ENCODE assay signal across 1 cellular context in the genomic region with DNA sequence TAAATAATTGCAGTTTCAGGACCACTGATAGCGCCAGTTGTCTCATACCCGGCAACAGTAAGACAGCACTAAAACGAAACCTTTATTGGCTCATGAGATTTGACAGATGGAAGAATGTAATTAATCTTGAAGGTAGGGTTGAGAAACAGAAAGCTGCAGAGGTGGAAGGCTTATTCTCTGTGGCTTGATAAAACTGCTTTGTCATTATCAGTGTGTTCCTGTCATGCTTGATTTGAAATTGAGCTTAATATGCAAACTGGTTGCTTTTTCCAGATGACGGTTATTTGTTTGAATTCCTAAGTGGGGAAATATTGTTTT.
A peak's percentile ranks its signal among the peaks of the same experiment; 100 is the strongest.
TF ChIP-seq lines count a peak whose summit lies in the region.

No MANE protein-coding gene starts in this region.

TF ChIP-seq in K562, 482 proteins besides CTCF, POLR2A, EP300 and RAD21 (continues in another document):
- TF ChIP-seq TFAM (CRISPR knock-in tag; conservative IDR thresholded peaks at IDR 0.05) (no peak), EZH2 (IDR thresholded peaks at IDR 0.05; ENCODE audit: borderline replicate concordance, low read depth, low read length) (no peak), CSDE1 (IDR thresholded peaks at IDR 0.05) (no peak), ZNF140 (CRISPR knock-in tag; IDR thresholded peaks at IDR 0.05) (no peak), LARP7 (IDR thresholded peaks at IDR 0.05) (no peak), NFE2L1 (tag; IDR thresholded peaks at IDR 0.05; ENCODE audit: borderline replicate concordance, low read depth) (peak; percentile 66; the same call in 1 of the 2 replicates), SIN3A (IDR thresholded peaks at IDR 0.05; ENCODE audit: borderline replicate concordance in 2 of 2, control insufficient read depth in 1 of 2, low read depth in 2 of 2, low read length in 2 of 2) (0 out of 4 replicates have a peak, but pooled peaks of 1 of the 2 experiments have one; percentile 90), EHMT2 (IDR thresholded peaks at IDR 0.05) (peak; percentile 70; the same call in 1 of the 2 replicates), KLF6 (CRISPR knock-in tag; IDR thresholded peaks at IDR 0.05; ENCODE audit: borderline replicate concordance) (no peak), DIDO1 (tag; IDR thresholded peaks at IDR 0.05; ENCODE audit: low read depth) (no peak), ZNF75A (CRISPR knock-in tag; IDR thresholded peaks at IDR 0.05) (no peak), NFE2 (IDR thresholded peaks at IDR 0.05; ENCODE audit: low read depth) (peak; percentile 93), NR2C2 (CRISPR knock-in tag; IDR thresholded peaks at IDR 0.05) (no peak), NR2C2 (tag; IDR thresholded peaks at IDR 0.05) (no peak), MAFK (IDR thresholded peaks at IDR 0.05; ENCODE audit: low read length) (peak; percentile 71), CEBPB (tag; IDR thresholded peaks at IDR 0.05) (peak; percentile 63), SOX6 (IDR thresholded peaks at IDR 0.05) (no peak), SMARCA4 (IDR thresholded peaks at IDR 0.05) (0 out of 2 replicates have a peak, but pooled peaks have one; percentile 34), CCAR2 (IDR thresholded peaks at IDR 0.05; ENCODE audit: low read depth, low read length) (no peak), ZNF274 (IDR thresholded peaks at IDR 0.05; ENCODE audit: borderline replicate concordance, low read depth, low read length) (no peak), CREM (IDR thresholded peaks at IDR 0.05; ENCODE audit: low read depth) (0 out of 2 replicates have a peak, but pooled peaks have one; percentile 3), ZNF316 (IDR thresholded peaks at IDR 0.05) (peak; percentile 96), NFYB (IDR thresholded peaks at IDR 0.05; ENCODE audit: extremely low read depth, insufficient read length) (no peak), MAFF (IDR thresholded peaks at IDR 0.05; ENCODE audit: low read length) (peak; percentile 80), C11orf30 (IDR thresholded peaks at IDR 0.05; ENCODE audit: low read depth) (peak; percentile 89)
- TF ChIP-seq, protein P1, sequence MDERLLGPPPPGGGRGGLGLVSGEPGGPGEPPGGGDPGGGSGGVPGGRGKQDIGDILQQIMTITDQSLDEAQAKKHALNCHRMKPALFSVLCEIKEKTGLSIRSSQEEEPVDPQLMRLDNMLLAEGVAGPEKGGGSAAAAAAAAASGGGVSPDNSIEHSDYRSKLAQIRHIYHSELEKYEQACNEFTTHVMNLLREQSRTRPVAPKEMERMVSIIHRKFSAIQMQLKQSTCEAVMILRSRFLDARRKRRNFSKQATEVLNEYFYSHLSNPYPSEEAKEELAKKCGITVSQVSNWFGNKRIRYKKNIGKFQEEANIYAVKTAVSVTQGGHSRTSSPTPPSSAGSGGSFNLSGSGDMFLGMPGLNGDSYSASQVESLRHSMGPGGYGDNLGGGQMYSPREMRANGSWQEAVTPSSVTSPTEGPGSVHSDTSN (CRISPR knock-in tag; IDR thresholded peaks at IDR 0.05; ENCODE audit: low read depth) = no peak
- TF ChIP-seq, protein P1 (tag; conservative IDR thresholded peaks at IDR 0.05; ENCODE audit: low read depth) = peak; percentile 95
- TF ChIP-seq, protein P2, sequence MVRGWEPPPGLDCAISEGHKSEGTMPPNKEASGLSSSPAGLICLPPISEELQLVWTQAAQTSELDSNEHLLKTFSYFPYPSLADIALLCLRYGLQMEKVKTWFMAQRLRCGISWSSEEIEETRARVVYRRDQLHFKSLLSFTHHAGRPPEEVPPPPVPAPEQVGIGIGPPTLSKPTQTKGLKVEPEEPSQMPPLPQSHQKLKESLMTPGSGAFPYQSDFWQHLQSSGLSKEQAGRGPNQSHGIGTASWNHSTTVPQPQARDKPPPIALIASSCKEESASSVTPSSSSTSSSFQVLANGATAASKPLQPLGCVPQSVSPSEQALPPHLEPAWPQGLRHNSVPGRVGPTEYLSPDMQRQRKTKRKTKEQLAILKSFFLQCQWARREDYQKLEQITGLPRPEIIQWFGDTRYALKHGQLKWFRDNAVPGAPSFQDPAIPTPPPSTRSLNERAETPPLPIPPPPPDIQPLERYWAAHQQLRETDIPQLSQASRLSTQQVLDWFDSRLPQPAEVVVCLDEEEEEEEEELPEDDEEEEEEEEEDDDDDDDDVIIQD (CRISPR knock-in tag; IDR thresholded peaks at IDR 0.05) = no peak
- TF ChIP-seq, protein P3, sequence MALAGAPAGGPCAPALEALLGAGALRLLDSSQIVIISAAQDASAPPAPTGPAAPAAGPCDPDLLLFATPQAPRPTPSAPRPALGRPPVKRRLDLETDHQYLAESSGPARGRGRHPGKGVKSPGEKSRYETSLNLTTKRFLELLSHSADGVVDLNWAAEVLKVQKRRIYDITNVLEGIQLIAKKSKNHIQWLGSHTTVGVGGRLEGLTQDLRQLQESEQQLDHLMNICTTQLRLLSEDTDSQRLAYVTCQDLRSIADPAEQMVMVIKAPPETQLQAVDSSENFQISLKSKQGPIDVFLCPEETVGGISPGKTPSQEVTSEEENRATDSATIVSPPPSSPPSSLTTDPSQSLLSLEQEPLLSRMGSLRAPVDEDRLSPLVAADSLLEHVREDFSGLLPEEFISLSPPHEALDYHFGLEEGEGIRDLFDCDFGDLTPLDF (CRISPR knock-in tag; IDR thresholded peaks at IDR 0.05) = no peak
- TF ChIP-seq, protein P4, sequence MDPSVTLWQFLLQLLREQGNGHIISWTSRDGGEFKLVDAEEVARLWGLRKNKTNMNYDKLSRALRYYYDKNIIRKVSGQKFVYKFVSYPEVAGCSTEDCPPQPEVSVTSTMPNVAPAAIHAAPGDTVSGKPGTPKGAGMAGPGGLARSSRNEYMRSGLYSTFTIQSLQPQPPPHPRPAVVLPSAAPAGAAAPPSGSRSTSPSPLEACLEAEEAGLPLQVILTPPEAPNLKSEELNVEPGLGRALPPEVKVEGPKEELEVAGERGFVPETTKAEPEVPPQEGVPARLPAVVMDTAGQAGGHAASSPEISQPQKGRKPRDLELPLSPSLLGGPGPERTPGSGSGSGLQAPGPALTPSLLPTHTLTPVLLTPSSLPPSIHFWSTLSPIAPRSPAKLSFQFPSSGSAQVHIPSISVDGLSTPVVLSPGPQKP (CRISPR knock-in tag; IDR thresholded peaks at IDR 0.05) = no peak
- TF ChIP-seq, protein P5, sequence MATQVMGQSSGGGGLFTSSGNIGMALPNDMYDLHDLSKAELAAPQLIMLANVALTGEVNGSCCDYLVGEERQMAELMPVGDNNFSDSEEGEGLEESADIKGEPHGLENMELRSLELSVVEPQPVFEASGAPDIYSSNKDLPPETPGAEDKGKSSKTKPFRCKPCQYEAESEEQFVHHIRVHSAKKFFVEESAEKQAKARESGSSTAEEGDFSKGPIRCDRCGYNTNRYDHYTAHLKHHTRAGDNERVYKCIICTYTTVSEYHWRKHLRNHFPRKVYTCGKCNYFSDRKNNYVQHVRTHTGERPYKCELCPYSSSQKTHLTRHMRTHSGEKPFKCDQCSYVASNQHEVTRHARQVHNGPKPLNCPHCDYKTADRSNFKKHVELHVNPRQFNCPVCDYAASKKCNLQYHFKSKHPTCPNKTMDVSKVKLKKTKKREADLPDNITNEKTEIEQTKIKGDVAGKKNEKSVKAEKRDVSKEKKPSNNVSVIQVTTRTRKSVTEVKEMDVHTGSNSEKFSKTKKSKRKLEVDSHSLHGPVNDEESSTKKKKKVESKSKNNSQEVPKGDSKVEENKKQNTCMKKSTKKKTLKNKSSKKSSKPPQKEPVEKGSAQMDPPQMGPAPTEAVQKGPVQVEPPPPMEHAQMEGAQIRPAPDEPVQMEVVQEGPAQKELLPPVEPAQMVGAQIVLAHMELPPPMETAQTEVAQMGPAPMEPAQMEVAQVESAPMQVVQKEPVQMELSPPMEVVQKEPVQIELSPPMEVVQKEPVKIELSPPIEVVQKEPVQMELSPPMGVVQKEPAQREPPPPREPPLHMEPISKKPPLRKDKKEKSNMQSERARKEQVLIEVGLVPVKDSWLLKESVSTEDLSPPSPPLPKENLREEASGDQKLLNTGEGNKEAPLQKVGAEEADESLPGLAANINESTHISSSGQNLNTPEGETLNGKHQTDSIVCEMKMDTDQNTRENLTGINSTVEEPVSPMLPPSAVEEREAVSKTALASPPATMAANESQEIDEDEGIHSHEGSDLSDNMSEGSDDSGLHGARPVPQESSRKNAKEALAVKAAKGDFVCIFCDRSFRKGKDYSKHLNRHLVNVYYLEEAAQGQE (CRISPR knock-in tag; IDR thresholded peaks at IDR 0.05; ENCODE audit: low read depth) = peak; percentile 78
- TF ChIP-seq, protein P6, sequence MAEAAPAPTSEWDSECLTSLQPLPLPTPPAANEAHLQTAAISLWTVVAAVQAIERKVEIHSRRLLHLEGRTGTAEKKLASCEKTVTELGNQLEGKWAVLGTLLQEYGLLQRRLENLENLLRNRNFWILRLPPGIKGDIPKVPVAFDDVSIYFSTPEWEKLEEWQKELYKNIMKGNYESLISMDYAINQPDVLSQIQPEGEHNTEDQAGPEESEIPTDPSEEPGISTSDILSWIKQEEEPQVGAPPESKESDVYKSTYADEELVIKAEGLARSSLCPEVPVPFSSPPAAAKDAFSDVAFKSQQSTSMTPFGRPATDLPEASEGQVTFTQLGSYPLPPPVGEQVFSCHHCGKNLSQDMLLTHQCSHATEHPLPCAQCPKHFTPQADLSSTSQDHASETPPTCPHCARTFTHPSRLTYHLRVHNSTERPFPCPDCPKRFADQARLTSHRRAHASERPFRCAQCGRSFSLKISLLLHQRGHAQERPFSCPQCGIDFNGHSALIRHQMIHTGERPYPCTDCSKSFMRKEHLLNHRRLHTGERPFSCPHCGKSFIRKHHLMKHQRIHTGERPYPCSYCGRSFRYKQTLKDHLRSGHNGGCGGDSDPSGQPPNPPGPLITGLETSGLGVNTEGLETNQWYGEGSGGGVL (CRISPR knock-in tag; IDR thresholded peaks at IDR 0.05) = no peak
- TF ChIP-seq, protein P7, sequence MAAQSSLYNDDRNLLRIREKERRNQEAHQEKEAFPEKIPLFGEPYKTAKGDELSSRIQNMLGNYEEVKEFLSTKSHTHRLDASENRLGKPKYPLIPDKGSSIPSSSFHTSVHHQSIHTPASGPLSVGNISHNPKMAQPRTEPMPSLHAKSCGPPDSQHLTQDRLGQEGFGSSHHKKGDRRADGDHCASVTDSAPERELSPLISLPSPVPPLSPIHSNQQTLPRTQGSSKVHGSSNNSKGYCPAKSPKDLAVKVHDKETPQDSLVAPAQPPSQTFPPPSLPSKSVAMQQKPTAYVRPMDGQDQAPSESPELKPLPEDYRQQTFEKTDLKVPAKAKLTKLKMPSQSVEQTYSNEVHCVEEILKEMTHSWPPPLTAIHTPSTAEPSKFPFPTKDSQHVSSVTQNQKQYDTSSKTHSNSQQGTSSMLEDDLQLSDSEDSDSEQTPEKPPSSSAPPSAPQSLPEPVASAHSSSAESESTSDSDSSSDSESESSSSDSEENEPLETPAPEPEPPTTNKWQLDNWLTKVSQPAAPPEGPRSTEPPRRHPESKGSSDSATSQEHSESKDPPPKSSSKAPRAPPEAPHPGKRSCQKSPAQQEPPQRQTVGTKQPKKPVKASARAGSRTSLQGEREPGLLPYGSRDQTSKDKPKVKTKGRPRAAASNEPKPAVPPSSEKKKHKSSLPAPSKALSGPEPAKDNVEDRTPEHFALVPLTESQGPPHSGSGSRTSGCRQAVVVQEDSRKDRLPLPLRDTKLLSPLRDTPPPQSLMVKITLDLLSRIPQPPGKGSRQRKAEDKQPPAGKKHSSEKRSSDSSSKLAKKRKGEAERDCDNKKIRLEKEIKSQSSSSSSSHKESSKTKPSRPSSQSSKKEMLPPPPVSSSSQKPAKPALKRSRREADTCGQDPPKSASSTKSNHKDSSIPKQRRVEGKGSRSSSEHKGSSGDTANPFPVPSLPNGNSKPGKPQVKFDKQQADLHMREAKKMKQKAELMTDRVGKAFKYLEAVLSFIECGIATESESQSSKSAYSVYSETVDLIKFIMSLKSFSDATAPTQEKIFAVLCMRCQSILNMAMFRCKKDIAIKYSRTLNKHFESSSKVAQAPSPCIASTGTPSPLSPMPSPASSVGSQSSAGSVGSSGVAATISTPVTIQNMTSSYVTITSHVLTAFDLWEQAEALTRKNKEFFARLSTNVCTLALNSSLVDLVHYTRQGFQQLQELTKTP (IDR thresholded peaks at IDR 0.05; ENCODE audit: low read depth in 1 of 2, partially characterized antibody in 2 of 2) = peak in 1 of 2 experiments; percentile 45
- TF ChIP-seq, protein P8, sequence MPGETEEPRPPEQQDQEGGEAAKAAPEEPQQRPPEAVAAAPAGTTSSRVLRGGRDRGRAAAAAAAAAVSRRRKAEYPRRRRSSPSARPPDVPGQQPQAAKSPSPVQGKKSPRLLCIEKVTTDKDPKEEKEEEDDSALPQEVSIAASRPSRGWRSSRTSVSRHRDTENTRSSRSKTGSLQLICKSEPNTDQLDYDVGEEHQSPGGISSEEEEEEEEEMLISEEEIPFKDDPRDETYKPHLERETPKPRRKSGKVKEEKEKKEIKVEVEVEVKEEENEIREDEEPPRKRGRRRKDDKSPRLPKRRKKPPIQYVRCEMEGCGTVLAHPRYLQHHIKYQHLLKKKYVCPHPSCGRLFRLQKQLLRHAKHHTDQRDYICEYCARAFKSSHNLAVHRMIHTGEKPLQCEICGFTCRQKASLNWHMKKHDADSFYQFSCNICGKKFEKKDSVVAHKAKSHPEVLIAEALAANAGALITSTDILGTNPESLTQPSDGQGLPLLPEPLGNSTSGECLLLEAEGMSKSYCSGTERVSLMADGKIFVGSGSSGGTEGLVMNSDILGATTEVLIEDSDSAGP (CRISPR knock-in tag; IDR thresholded peaks at IDR 0.05) = no peak
- TF ChIP-seq, protein P9, sequence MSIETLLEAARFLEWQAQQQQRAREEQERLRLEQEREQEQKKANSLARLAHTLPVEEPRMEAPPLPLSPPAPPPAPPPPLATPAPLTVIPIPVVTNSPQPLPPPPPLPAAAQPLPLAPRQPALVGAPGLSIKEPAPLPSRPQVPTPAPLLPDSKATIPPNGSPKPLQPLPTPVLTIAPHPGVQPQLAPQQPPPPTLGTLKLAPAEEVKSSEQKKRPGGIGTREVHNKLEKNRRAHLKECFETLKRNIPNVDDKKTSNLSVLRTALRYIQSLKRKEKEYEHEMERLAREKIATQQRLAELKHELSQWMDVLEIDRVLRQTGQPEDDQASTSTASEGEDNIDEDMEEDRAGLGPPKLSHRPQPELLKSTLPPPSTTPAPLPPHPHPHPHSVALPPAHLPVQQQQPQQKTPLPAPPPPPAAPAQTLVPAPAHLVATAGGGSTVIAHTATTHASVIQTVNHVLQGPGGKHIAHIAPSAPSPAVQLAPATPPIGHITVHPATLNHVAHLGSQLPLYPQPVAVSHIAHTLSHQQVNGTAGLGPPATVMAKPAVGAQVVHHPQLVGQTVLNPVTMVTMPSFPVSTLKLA (conservative IDR thresholded peaks at IDR 0.05) = peak in 1 of 2 experiments; percentile 46; a peak in 3 of 4 replicates
- TF ChIP-seq, protein P10, sequence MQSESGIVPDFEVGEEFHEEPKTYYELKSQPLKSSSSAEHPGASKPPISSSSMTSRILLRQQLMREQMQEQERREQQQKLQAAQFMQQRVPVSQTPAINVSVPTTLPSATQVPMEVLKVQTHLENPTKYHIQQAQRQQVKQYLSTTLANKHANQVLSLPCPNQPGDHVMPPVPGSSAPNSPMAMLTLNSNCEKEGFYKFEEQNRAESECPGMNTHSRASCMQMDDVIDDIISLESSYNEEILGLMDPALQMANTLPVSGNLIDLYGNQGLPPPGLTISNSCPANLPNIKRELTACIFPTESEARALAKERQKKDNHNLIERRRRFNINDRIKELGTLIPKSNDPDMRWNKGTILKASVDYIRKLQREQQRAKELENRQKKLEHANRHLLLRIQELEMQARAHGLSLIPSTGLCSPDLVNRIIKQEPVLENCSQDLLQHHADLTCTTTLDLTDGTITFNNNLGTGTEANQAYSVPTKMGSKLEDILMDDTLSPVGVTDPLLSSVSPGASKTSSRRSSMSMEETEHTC (IDR thresholded peaks at IDR 0.05) = no peak
